In the genomic region with DNA sequence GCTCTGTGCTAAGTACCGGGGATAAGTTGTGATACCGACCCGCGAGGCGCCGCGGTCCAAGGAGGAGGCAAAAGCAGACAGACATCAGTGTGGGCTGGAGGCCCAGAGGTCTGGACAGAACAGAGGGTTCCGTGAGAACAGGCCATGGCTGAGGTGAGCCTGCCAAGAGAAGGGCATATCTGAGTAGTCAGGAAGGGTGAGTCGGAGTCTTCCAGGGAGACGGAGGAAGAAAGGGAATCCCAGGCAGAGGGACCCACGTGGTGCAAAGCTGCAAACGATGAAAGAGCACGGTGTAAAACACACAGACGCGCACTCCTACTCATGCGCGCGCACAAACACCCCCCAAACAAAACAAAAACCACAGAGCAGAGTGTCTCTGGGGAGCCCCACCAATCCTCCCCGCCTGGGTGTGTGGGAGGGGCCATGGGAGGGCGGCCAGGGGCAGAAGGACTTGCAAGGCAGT, we compare ENCODE assay signal across 1 cellular context.
A peak's percentile ranks its signal among the peaks of the same experiment; 100 is the strongest.
TF ChIP-seq lines count a peak whose summit lies in the region.

No MANE protein-coding gene starts in this region.

TF ChIP-seq in IMR-90, 13 proteins besides CTCF, POLR2A, EP300 and RAD21:
- TF ChIP-seq, protein P1, sequence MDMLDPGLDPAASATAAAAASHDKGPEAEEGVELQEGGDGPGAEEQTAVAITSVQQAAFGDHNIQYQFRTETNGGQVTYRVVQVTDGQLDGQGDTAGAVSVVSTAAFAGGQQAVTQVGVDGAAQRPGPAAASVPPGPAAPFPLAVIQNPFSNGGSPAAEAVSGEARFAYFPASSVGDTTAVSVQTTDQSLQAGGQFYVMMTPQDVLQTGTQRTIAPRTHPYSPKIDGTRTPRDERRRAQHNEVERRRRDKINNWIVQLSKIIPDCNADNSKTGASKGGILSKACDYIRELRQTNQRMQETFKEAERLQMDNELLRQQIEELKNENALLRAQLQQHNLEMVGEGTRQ (IDR thresholded peaks at IDR 0.05; ENCODE audit: low read depth, low read length): peak; percentile 75
- no peak for TF ChIP-seq CHD1 (IDR thresholded peaks at IDR 0.05; ENCODE audit: low read depth, low read length)
